ENCODE assay signal across 1 cellular context in genomic region chr7:42006801-42007394, GRCh38.
TF ChIP-seq lines count a peak whose summit lies in the region.

No MANE protein-coding gene starts in this region.

TF ChIP-seq in GM23338, 12 proteins besides CTCF, POLR2A, EP300 and RAD21 (continued from another document):
- no peak for TF ChIP-seq ETS1 (IDR thresholded peaks at IDR 0.05)
- TF ChIP-seq EZH2 (IDR thresholded peaks at IDR 0.05; ENCODE audit: low read depth, unreplicated experiment) = no peak
- TF ChIP-seq NANOG (IDR thresholded peaks at IDR 0.05; ENCODE audit: borderline replicate concordance) = no peak
- no peak for TF ChIP-seq EZH2phosphoT487 (IDR thresholded peaks at IDR 0.05; ENCODE audit: unreplicated experiment)
- TF ChIP-seq ZNF462 (CRISPR knock-in tag; IDR thresholded peaks at IDR 0.05) = no peak
- no peak for TF ChIP-seq CREB1 (CRISPR knock-in tag; IDR thresholded peaks at IDR 0.05; ENCODE audit: low read depth)
- TF ChIP-seq ZNF331 (CRISPR knock-in tag; IDR thresholded peaks at IDR 0.05; ENCODE audit: low read depth) = no peak
- TF ChIP-seq POLR2AphosphoS5 (IDR thresholded peaks at IDR 0.05; ENCODE audit: low read depth) = no peak
- no peak for TF ChIP-seq ZNF114 (CRISPR knock-in tag; IDR thresholded peaks at IDR 0.05)
- TF ChIP-seq STAT1 (IDR thresholded peaks at IDR 0.05; ENCODE audit: unreplicated experiment) = no peak
